Comparison of ENCODE assay signal across 1 cellular context in genomic region chr11:72511393-72512047, GRCh38.
TF ChIP-seq lines count a peak whose summit lies in the region.

No MANE protein-coding gene starts in this region.

TF ChIP-seq in HepG2, 621 proteins besides CTCF, POLR2A, EP300 and RAD21 (continued from another document):
- TF ChIP-seq TIGD3 (CRISPR knock-in tag; IDR thresholded peaks at IDR 0.05; ENCODE audit: borderline replicate concordance) (no peak), ZNF317 (CRISPR knock-in tag; IDR thresholded peaks at IDR 0.05) (peak; percentile 29; the same call in 1 of the 2 replicates)
